ENCODE assay signal across 8 cellular contexts in the genomic region with DNA sequence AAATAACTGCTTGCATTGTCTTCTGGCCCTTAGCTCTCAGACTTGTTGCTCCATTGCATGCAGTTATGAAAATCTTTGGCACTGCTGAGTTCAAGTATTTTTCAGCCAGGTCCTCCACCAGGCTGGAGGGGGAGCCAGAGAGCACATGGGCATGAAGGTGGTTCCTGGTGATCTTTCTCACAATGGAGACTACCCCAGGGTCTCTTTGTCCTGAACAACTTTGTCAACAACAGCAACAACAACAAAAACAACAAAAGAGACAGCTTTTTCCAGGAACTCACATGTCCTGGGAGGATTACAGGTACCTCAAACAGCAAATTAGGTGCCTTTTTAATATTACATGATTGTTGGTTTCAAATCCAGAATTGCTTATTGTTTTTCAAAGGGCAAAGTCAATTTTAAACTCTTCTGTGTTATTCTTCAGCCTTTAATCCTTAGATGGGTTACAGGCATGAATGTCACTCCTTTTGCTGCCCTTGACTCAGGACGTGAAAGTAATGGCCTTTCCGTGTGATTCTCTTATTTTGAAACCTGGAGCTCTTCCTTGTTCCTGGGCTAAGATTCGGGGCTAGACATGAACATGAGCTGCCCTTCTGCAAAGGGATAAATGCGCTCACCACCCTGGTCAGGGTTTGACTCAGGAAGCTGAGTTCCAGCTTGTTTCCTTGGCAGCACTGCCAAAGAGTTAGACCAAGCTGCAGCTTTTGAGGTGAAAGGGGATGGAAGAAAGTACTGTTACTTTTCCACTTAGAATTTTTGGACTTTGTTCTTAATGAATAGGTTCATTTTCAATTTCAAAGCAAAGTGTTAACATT. TPM values are rescaled to one million over a fixed set of nuclear protein-coding genes. Genes with fewer than 3 reads are reported as not detected.
DNase-seq lines count a peak whose midpoint lies in the region; ATAC-seq and TF ChIP-seq lines count a peak whose summit lies in the region.

No MANE protein-coding gene starts in this region.

- peak overlapping the region; percentile 91 for H2AFZ ChIP-seq in IMR-90 (replicated peaks; ENCODE audit: low read length, poor library complexity)

- peak overlapping the region; percentile 97 for H3K4me2 ChIP-seq in IMR-90 (ENCODE audit: low read depth, low read length)

- H3K27ac ChIP-seq in CD4-positive, CD25-positive, alpha-beta regulatory T cell (ENCODE audit: insufficient read depth, low read length, poor library complexity, severe bottlenecking), result peak overlapping the region; percentile 94
- H3K27ac ChIP-seq in IMR-90 (ENCODE audit: insufficient read depth, low read length) (peak overlapping the region; percentile 61), cingulate gyrus (ENCODE audit: low read depth, low read length) (peak overlapping the region; percentile 84), lung (ENCODE audit: low read depth in 1 of 2, low read length in 1 of 2) (peak overlapping the region; percentile 77 to 97)

- CTCF ChIA-PET in IMR-90 (lab: Yijun Ruan, JAX), result interaction anchor here (0.7 to 2.5 kb wide), 9 partner anchors 47 to 193 kb away, joined by 3 to 18 read pairs (median 3); no protein-coding TSS in a partner anchor

- peak overlapping the region; percentile 24; the same call in 1 of the 2 replicates for H3K56ac ChIP-seq in IMR-90 (ENCODE audit: extremely low read depth, insufficient read depth, low read length)

- peak overlapping the region; percentile 33; the same call in 1 of the 2 replicates for H4K5ac ChIP-seq in IMR-90 (ENCODE audit: low read depth, low read length)

- TF ChIP-seq CTCF in IMR-90 (conservative IDR thresholded peaks at IDR 0.05; ENCODE audit: low read depth, low read length), result peak; percentile 70
- peak; percentile 88 for TF ChIP-seq CTCF in WI38 (IDR thresholded peaks at IDR 0.05; ENCODE audit: low read depth, low read length)
- TF ChIP-seq CTCF in lung (IDR thresholded peaks at IDR 0.05; ENCODE audit: control extremely low read depth, extremely low read depth), result peak; percentile 61

- WGBS in IMR-90 (ENCODE audit: extremely low coverage in 2 of 2, insufficient read length in 1 of 2), 2 experiments, result 100% methylated on average over 1 of the region's 4 CpGs; no CpG with 5 or more reads in 1 of the 2 experiments
- WGBS in lung, 2 donors, result 18 to 44% methylated on average over 4 of the region's 4 CpGs

- dilution Hi-C loops in IMR-90 (cut with HindIII; ENCODE audit: low sequenced_read_pairs, unreplicated experiment), result no loop called here

- POLR2A ChIA-PET in IMR-90 (lab: Charles Lee; ENCODE audit: unreplicated experiment), result interaction anchor here (0.5 to 1.5 kb wide), 3 partner anchors 10 to 192 kb away, joined by 3 read pairs; no protein-coding TSS in a partner anchor

- peaks cover 0 to 2% (median 0%) of the 10 kb centered on the region in 7 donors for H3K9me3 Mint-ChIP-seq in CD4-positive, CD25-positive, alpha-beta regulatory T cell

- peaks cover 35 to 60% (median 44%) of the 10 kb centered on the region in 4 donors for H3K4me1 Mint-ChIP-seq in CD4-positive, CD25-positive, alpha-beta regulatory T cell

- H3K23ac ChIP-seq in IMR-90 (ENCODE audit: low read depth, low read length), result peak overlapping the region; percentile 49

- peak; percentile 49 for TF ChIP-seq RAD21 in IMR-90 (IDR thresholded peaks at IDR 0.05; ENCODE audit: low read length)

- H3K27ac Mint-ChIP-seq in CD4-positive, CD25-positive, alpha-beta regulatory T cell, result peak overlapping the region; percentile 96 to 99 (median 97)

- H3K18ac ChIP-seq in IMR-90 (ENCODE audit: low read depth, low read length), result peak overlapping the region; percentile 82

- H3K9ac ChIP-seq in IMR-90 (ENCODE audit: low read depth, low read length), result peak overlapping the region; percentile 76

- H3K36me3 ChIP-seq in CD4-positive, CD25-positive, alpha-beta regulatory T cell (ENCODE audit: control insufficient read depth, insufficient read depth, low read length), result peaks cover 28% of the 10 kb centered on the region
- peaks cover 42% of the 10 kb centered on the region for H3K36me3 ChIP-seq in IMR-90 (ENCODE audit: control insufficient read depth, insufficient read depth, low read length)
- H3K36me3 ChIP-seq in lung (ENCODE audit: control insufficient read depth in 2 of 2, insufficient read depth in 2 of 2, low read length in 2 of 2), result peaks cover 0 to 11% of the 10 kb centered on the region in 2 donors

- H3K4me3 ChIP-seq in CD4-positive, CD25-positive, alpha-beta regulatory T cell (ENCODE audit: low read depth, low read length), result peak overlapping the region; percentile 94
- H3K4me3 ChIP-seq in IMR-90 (ENCODE audit: insufficient read depth, low read depth, low read length) (peak overlapping the region; percentile 81), WI38 (ENCODE audit: low read depth, low read length) (peak overlapping the region; percentile 94), lung (peak overlapping the region; percentile 96)

- TSS peak; percentile 31 for BruUV-seq in IMR-90 (replicated peaks; lab: Mats Ljungman, UMichigan)

- intact Hi-C loops in IMR-90 (cut with micrococcal nuclease), result loop anchor here (1.0 to 5.0 kb wide), 2 partner anchors 193 to 653 kb away; no protein-coding TSS in a partner anchor

- H3K4me3 Mint-ChIP-seq in CD4-positive, CD25-positive, alpha-beta regulatory T cell, result peak overlapping the region; percentile 96 to 99 (median 98)

- H3K9me1 ChIP-seq in IMR-90 (ENCODE audit: insufficient read depth, low read length), result peaks cover 4% of the 10 kb centered on the region; the same call in 1 of the 2 replicates

- H3K14ac ChIP-seq in IMR-90 (replicated peaks; ENCODE audit: low read depth, low read length), result peak overlapping the region; percentile 74

- DNase-seq in CD4-positive, CD25-positive, alpha-beta regulatory T cell, result peak; percentile 56 to 88 (median 78)
- DNase-seq in IMR-90, result peak; percentile 72
- peak; percentile 59 for DNase-seq in lung (ENCODE audit: low spot score)
- DNase-seq in stimulated activated CD8-positive, alpha-beta memory T cell treated with anti-CD3 and anti-CD28 coated beads, Interleukin-7, amount 100 ng/mL, for 4 hours (ENCODE audit: low read depth in 2 of 2), result peak; percentile 33 to 38
- DNase-seq in GM19240 (ENCODE audit: insufficient read length, low spot score), result no peak

- H3K27me3 ChIP-seq in CD4-positive, CD25-positive, alpha-beta regulatory T cell (ENCODE audit: control insufficient read depth, insufficient read depth, low read length), result no peaks in the 10 kb centered on the region
- H3K27me3 ChIP-seq in IMR-90 (ENCODE audit: control insufficient read depth, insufficient read depth, low read length) (peaks cover 10% of the 10 kb centered on the region), lung (ENCODE audit: control insufficient read depth, insufficient read depth) (no peaks in the 10 kb centered on the region)

- H3K79me1 ChIP-seq in IMR-90 (ENCODE audit: low read depth in 1 of 2, low read length in 2 of 2), result peaks cover 14 to 40% of the 10 kb centered on the region in 2 experiments

- ATAC-seq in CD4-positive, CD25-positive, alpha-beta regulatory T cell (ENCODE audit: low read depth in 2 of 2), result peak in 1 of 2 donors; percentile 28
- ATAC-seq in IMR-90 (ENCODE audit: low read depth) (0 out of 2 replicates have a peak, but pooled peaks have one; percentile 5), lung (ENCODE audit: insufficient read depth, low FRiP score) (no peak), GM21381 (IDR thresholded peaks at IDR 0.05; ENCODE audit: unreplicated experiment) (no peak)

- H2AK5ac ChIP-seq in IMR-90 (ENCODE audit: low read depth, low read length), result peak overlapping the region; percentile 86

- H3K4ac ChIP-seq in IMR-90 (ENCODE audit: low read depth, low read length), result peak overlapping the region; percentile 67; the same call in 1 of the 2 replicates

- peak overlapping the region; percentile 41 for H2BK120ac ChIP-seq in IMR-90 (ENCODE audit: low read depth, low read length)

- peaks cover 38% of the 10 kb centered on the region for H4K20me1 ChIP-seq in IMR-90 (ENCODE audit: insufficient read depth, low read length)

- H2BK20ac ChIP-seq in IMR-90 (ENCODE audit: low read depth, low read length), result 0 out of 2 replicates have a peak overlapping the region, but pooled peaks have one; percentile 47

- H2BK5ac ChIP-seq in IMR-90 (ENCODE audit: low read depth, low read length, poor library complexity, severe bottlenecking), result no peak overlapping the region

- H3K27me3 Mint-ChIP-seq in CD4-positive, CD25-positive, alpha-beta regulatory T cell, result peaks cover 13% of the 10 kb centered on the region

- TF ChIP-seq POLR2A in IMR-90 (IDR thresholded peaks at IDR 0.05; ENCODE audit: low read depth, low read length), result no peak

- peaks cover 46% of the 10 kb centered on the region for H3K36me3 Mint-ChIP-seq in CD4-positive, CD25-positive, alpha-beta regulatory T cell

- H4K8ac ChIP-seq in IMR-90 (ENCODE audit: low read depth in 2 of 2, low read length in 2 of 2), result peak overlapping the region; percentile 37 to 51; a peak in 1 of 4 replicates

- peak overlapping the region; percentile 34 for H2AK9ac ChIP-seq in IMR-90 (replicated peaks; ENCODE audit: low read depth, low read length, poor library complexity)

- H3K4me1 ChIP-seq in CD4-positive, CD25-positive, alpha-beta regulatory T cell (ENCODE audit: control insufficient read depth, insufficient read depth, low read length, poor library complexity, severe bottlenecking), result peaks cover 56% of the 10 kb centered on the region
- H3K4me1 ChIP-seq in IMR-90 (ENCODE audit: control insufficient read depth, insufficient read depth, low read length) (peaks cover 14% of the 10 kb centered on the region), lung (ENCODE audit: control insufficient read depth in 2 of 2, insufficient read depth in 2 of 2, low read length in 2 of 2) (peaks cover 0 to 15% of the 10 kb centered on the region in 2 donors)

- peak overlapping the region; percentile 63; the same call in 1 of the 2 replicates for H4K91ac ChIP-seq in IMR-90 (ENCODE audit: insufficient read depth, low read depth, low read length)

- H2BK15ac ChIP-seq in IMR-90 (ENCODE audit: low read depth, low read length), result peak overlapping the region; percentile 38; the same call in 1 of the 3 replicates

- in situ Hi-C loops in IMR-90 (cut with MboI; ENCODE audit: low sequenced_read_pairs), result loop anchor here (25.0 kb wide), 1 partner anchor 178 kb away; no protein-coding TSS in a partner anchor

- no peaks in the 10 kb centered on the region for H3K9me3 ChIP-seq in CD4-positive, CD25-positive, alpha-beta regulatory T cell (ENCODE audit: control insufficient read depth in 2 of 2, low read length in 2 of 2)
- no peaks in the 10 kb centered on the region for H3K9me3 ChIP-seq in IMR-90 (ENCODE audit: control insufficient read depth, insufficient read depth, low read length)
- H3K9me3 ChIP-seq in lung (ENCODE audit: control insufficient read depth in 2 of 2, insufficient read depth in 1 of 2, low read length in 1 of 2), result peaks cover 0 to 3% of the 10 kb centered on the region in 2 donors

TF ChIP-seq in IMR-90, 13 proteins besides CTCF, POLR2A, EP300 and RAD21 (continues in another document):
- TF ChIP-seq MAFK (IDR thresholded peaks at IDR 0.05; ENCODE audit: low read depth, low read length), result no peak

RNA-seq across cellular contexts. Expression of a gene that starts 1.8 kb away (rescaled TPM):
- total RNA-seq in CD4-positive, CD25-positive, alpha-beta regulatory T cell, result 370 TPM
- 100 to 1,000 TPM; 101 to 179 (median 128) TPM for polyA plus RNA-seq in CD4-positive, CD25-positive, alpha-beta regulatory T cell
- 6.1 and 7.5 TPM in 2 replicates for total RNA-seq in IMR-90 (2012; rRNA removed)
- polyA plus RNA-seq in IMR-90 (2012; rRNA removed), result 7.6 and 10.6 TPM in 2 replicates
- polyA plus RNA-seq in IMR-90 (2012; cell fraction: cytosol; rRNA removed), result 4.6 and 11.3 TPM in 2 replicates
- polyA plus RNA-seq in IMR-90 (2012; cell fraction: nucleus; rRNA removed; ENCODE audit: low replicate concordance), result 6.4 and 25.4 TPM in 2 replicates
- total RNA-seq in lung, result 100 to 1,000 TPM; 309 to 359 TPM
- polyA plus RNA-seq in lung, result 100 to 1,000 TPM; 167 to 275 TPM

Comparison
In these comparisons a context has a peak if more than half of its experiments do, and no peak if none do; other contexts are left out.
1. RNA of a gene that starts 1.8 kb away (total RNA-seq): 370 TPM in CD4-positive, CD25-positive, alpha-beta regulatory T cell (single experiment) and 309 to 359 TPM in lung; 6.1 to 7.5 TPM in IMR-90; every median in the first group is over 10 times any median in the second.
2. Peak in every context shown above with its lines, with median percentiles within 50 percentile points of each other: H3K27ac ChIP-seq, H3K4me3 ChIP-seq and CTCF ChIP-seq.